Comparison of ENCODE assay signal across 8 cellular contexts in genomic region chr16:53068423-53068833, GRCh38. TPM values are rescaled to one million over a fixed set of nuclear protein-coding genes. Genes with fewer than 3 reads are reported as not detected.
DNase-seq lines count a peak whose midpoint lies in the region; ATAC-seq and TF ChIP-seq lines count a peak whose summit lies in the region.
"Had no signal": no experiment of that assay in that cellular context is flagged by ENCODE, and none has a peak within 500 bp of the region (broad histone marks: within the 10 kb centered on the region; RNA-seq: fewer than 3 reads in every experiment).

No MANE protein-coding gene starts in this region.

- no peak overlapping the region for H3K4me2 ChIP-seq in GM23338

- H3K4me3 Mint-ChIP-seq in GM23338: no peak overlapping the region
- H3K4me3 Mint-ChIP-seq in naive thymus-derived CD8-positive, alpha-beta T cell: peak overlapping the region; percentile 51 to 84 (median 73)

- H3K4me1 ChIP-seq in GM23338 (ENCODE audit: insufficient read depth): peaks cover 13% of the 10 kb centered on the region

- H3K27ac ChIP-seq in GM23338 (ENCODE audit: low read depth) (no peak overlapping the region), brain microvascular endothelial cell (no peak overlapping the region)

- H3K79me2 ChIP-seq in GM23338 (replicated peaks; ENCODE audit: insufficient read depth): peaks cover 64% of the 10 kb centered on the region

- TF ChIP-seq CTCF in GM23338 (conservative IDR thresholded peaks at IDR 0.05; ENCODE audit: low read depth in 2 of 2) (no peak), brain microvascular endothelial cell (IDR thresholded peaks at IDR 0.05; ENCODE audit: low read depth, low read length, missing control alignments) (no peak)

- no peak overlapping the region for H2AFZ ChIP-seq in GM23338

- peaks cover 8% of the 10 kb centered on the region for H3K9me3 Mint-ChIP-seq in GM23338
- peaks cover 0 to 2% (median 0%) of the 10 kb centered on the region in 9 donors for H3K9me3 Mint-ChIP-seq in naive thymus-derived CD8-positive, alpha-beta T cell

- H3K4me1 Mint-ChIP-seq in GM23338: peaks cover 25% of the 10 kb centered on the region
- H3K4me1 Mint-ChIP-seq in naive thymus-derived CD8-positive, alpha-beta T cell: peaks cover 21 to 88% (median 59%) of the 10 kb centered on the region in 4 donors

- H3K4me3 ChIP-seq in GM23338 (no peak overlapping the region), brain microvascular endothelial cell (ENCODE audit: low read depth, low read length) (no peak overlapping the region)

- peaks cover 21% of the 10 kb centered on the region for H3K36me3 Mint-ChIP-seq in GM23338 (ENCODE audit: low read depth)
- no peaks in the 10 kb centered on the region for H3K36me3 Mint-ChIP-seq in naive thymus-derived CD8-positive, alpha-beta T cell

- POLR2A ChIA-PET in naive thymus-derived CD8-positive, alpha-beta T cell (lab: Charles Lee): interaction anchor here (1.6 to 2.0 kb wide), 2 partner anchors 13 to 62 kb away, joined by 4 to 5 read pairs; partner anchors contain the start of gene CHD9

- H3K27me3 ChIP-seq in GM23338 (ENCODE audit: insufficient read depth) (no peaks in the 10 kb centered on the region), brain microvascular endothelial cell (replicated peaks) (no peaks in the 10 kb centered on the region)

- H3K27ac Mint-ChIP-seq in GM23338: peak overlapping the region; percentile 21; the same call in 1 of the 2 replicates
- H3K27ac Mint-ChIP-seq in naive thymus-derived CD8-positive, alpha-beta T cell: peak overlapping the region in 9 of 10 donors; percentile 6 to 80 (median 46)

- no peaks in the 10 kb centered on the region; the same call in 1 of the 2 replicates for H4K20me1 ChIP-seq in GM23338 (replicated peaks; ENCODE audit: insufficient read depth)

- H3K36me3 ChIP-seq in GM23338 (ENCODE audit: insufficient read depth) (peaks cover 10% of the 10 kb centered on the region; the same call in 1 of the 2 replicates), brain microvascular endothelial cell (replicated peaks) (peaks cover 3% of the 10 kb centered on the region)

- DNase-seq in GM23338 (ENCODE audit: low spot score): no peak
- peak in 4 of 10 donors; percentile 4 to 39 (median 32) for DNase-seq in naive thymus-derived CD8-positive, alpha-beta T cell
- DNase-seq in activated CD4-positive, CD25-positive, alpha-beta regulatory T cell (lab: John Stamatoyannopoulos, UW): no peak
- no peak for DNase-seq in nucleus accumbens (lab: John Stamatoyannopoulos, UW)
- DNase-seq in brain microvascular endothelial cell: no peak
- DNase-seq: NCI-H1436 had no signal

- H3F3A ChIP-seq in GM23338 (replicated peaks; ENCODE audit: low read depth): no peaks in the 10 kb centered on the region

- peaks cover 3% of the 10 kb centered on the region for H3K27me3 Mint-ChIP-seq in GM23338 (ENCODE audit: insufficient read depth, low read depth, poor library complexity)
- no peaks in the 10 kb centered on the region for H3K27me3 Mint-ChIP-seq in naive thymus-derived CD8-positive, alpha-beta T cell

- ATAC-seq in GM18873 (IDR thresholded peaks at IDR 0.05; ENCODE audit: low FRiP score, unreplicated experiment) (peak; percentile 49), GM23338 (no peak), HG03558 (IDR thresholded peaks at IDR 0.05; ENCODE audit: extremely low read depth, unreplicated experiment) (peak; percentile 33)
- ATAC-seq in naive thymus-derived CD8-positive, alpha-beta T cell: peak; percentile 82 to 90

- no peaks in the 10 kb centered on the region for H3K9me2 ChIP-seq in GM23338 (ENCODE audit: insufficient read depth)

- in situ Hi-C loops in brain microvascular endothelial cell (cut with HindIII; ENCODE audit: low pct_ligation_motif_present, low sequenced_read_pairs): no loop called here

TF ChIP-seq in GM23338, 12 proteins besides CTCF, POLR2A, EP300 and RAD21 (continues in another document):
- TF ChIP-seq ZNF331 (CRISPR knock-in tag; IDR thresholded peaks at IDR 0.05; ENCODE audit: low read depth) (no peak), ZNF114 (CRISPR knock-in tag; IDR thresholded peaks at IDR 0.05) (no peak), ZNF462 (CRISPR knock-in tag; IDR thresholded peaks at IDR 0.05) (no peak)

RNA-seq across cellular contexts. Expression of gene CHD9, which starts 13.6 kb away (rescaled TPM):
- total RNA-seq in GM23338 (2014; rRNA removed; shearing (Covaris generic)): 18.8 and 21.9 TPM in 2 replicates
- 32.4 and 46.6 TPM in 2 replicates for polyA plus RNA-seq in GM23338 (2016; fragmentation: Nextera tagmentation; extraction: Ambion mirVana)
- total RNA-seq in naive thymus-derived CD8-positive, alpha-beta T cell: 10 to 100 TPM; 36.4 to 42.6 TPM
- polyA plus RNA-seq in naive thymus-derived CD8-positive, alpha-beta T cell: 10 to 100 TPM; 18.4 to 28.8 (median 21.7) TPM

RNA-seq across cellular contexts. Expression of gene CHD9NB, which starts 15.7 kb away (rescaled TPM):
- total RNA-seq in GM23338 (2014; rRNA removed; shearing (Covaris generic)): 4.2 and 4.5 TPM in 2 replicates
- 1.5 and 1.7 TPM in 2 replicates for polyA plus RNA-seq in GM23338 (2016; fragmentation: Nextera tagmentation; extraction: Ambion mirVana)
- total RNA-seq in naive thymus-derived CD8-positive, alpha-beta T cell: not detected
- not detected for polyA plus RNA-seq in naive thymus-derived CD8-positive, alpha-beta T cell
